In the genomic region with DNA sequence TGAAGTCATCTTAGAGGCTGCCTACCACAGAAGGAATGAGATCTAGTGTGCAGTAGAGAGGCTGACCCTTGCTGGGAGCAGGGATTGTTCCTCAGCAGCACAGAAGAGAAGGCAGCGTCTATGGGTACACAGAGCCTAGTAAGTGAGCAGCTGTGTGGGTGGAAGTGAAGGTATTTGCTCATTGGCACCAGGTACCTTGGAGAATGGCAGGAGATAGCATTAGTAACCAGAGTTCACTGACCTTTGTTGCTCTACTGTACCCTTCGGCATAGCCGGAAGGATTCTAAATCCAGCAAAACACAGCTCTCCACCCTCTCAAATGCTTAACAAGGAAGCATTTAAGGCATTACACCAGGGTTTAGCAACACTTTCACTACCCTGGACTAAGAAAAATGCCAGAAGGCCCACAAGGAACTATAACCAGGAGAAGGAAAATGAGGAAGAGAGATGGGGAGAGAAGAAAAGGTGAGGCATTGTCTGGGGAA, we compare ENCODE assay signal across 29 cellular contexts. TPM values are rescaled to one million over a fixed set of nuclear protein-coding genes. Genes with fewer than 3 reads are reported as not detected.
"Had no signal": no experiment of that assay in that cellular context is flagged by ENCODE, and none has a peak within 500 bp of the region (broad histone marks: within the 10 kb centered on the region; RNA-seq: fewer than 3 reads in every experiment).

No MANE protein-coding gene starts in this region.

- H3K9ac ChIP-seq: neural progenitor cell had no signal

- H3K27ac ChIP-seq: heart left ventricle, lower lobe of right lung, neural progenitor cell, ovary, prostate gland, sigmoid colon, spleen, tibial nerve, uterus had no signal

- H3K4me1 ChIP-seq: lower lobe of right lung, prostate gland, uterus had no signal

- H3K4me2 ChIP-seq: neural progenitor cell had no signal

- H3K4me3 ChIP-seq: heart left ventricle, lower lobe of right lung, neural progenitor cell, ovary, prostate gland, sigmoid colon, spleen, tibial nerve, uterus had no signal

- H3K36me3 Mint-ChIP-seq: stimulated activated memory B cell treated with anti-CD40 and anti-IgM and Interleukin-4, amounts not matched to agents 10 μg/mL and 1 μg/mL and 100 μg/mL, for 72 hours had no signal

- FAIRE-seq: islet of Langerhans, small intestine had no signal

- H3K4me3 Mint-ChIP-seq: immature natural killer cell; naive thymus-derived CD8-positive, alpha-beta T cell; nephron; neural progenitor cell; stimulated activated memory B cell treated with anti-CD40 and anti-IgM and Interleukin-4, amounts not matched to agents 10 μg/mL and 1 μg/mL and 100 μg/mL, for 72 hours; stimulated activated naive CD8-positive, alpha-beta T cell treated with anti-CD3 and anti-CD28 coated beads, Interleukin-15, amount 100 ng/mL, for 72 hours had no signal

- H2AFZ ChIP-seq: neural progenitor cell had no signal

- H3K27ac Mint-ChIP-seq: immature natural killer cell; nephron; neural progenitor cell; stimulated activated memory B cell treated with anti-CD40 and anti-IgM and Interleukin-4, amounts not matched to agents 10 μg/mL and 1 μg/mL and 100 μg/mL, for 72 hours; stimulated activated naive CD8-positive, alpha-beta T cell treated with anti-CD3 and anti-CD28 coated beads, Interleukin-15, amount 100 ng/mL, for 72 hours had no signal

- DNase-seq: heart left ventricle; hypothalamus; immature natural killer cell; left ventricle myocardium superior; lower lobe of right lung; mammary epithelial cell; mesenchymal stem cell; naive thymus-derived CD8-positive, alpha-beta T cell; ovary; posterior cingulate gyrus; retina; right cardiac atrium; sigmoid colon; small intestine; spleen; stimulated activated CD4-positive, alpha-beta T cell treated with anti-CD3 and anti-CD28 coated beads, Interleukin-4, amount 100 ng/mL, for 24 hours; stimulated activated naive CD4-positive, alpha-beta T cell treated with Interleukin-2 at 50 U/mL for 16 hours; stimulated activated naive CD8-positive, alpha-beta T cell treated with anti-CD3 and anti-CD28 coated beads, Interleukin-15, amount 100 ng/mL, for 72 hours; substantia nigra; uterus had no signal

- H3K9me3 ChIP-seq: heart left ventricle, lower lobe of right lung, ovary, prostate gland, spleen, tibial nerve, uterus had no signal

- ATAC-seq: heart left ventricle; left ventricle myocardium superior; lower lobe of right lung; naive thymus-derived CD8-positive, alpha-beta T cell; right cardiac atrium; stimulated activated memory B cell treated with anti-CD40 and anti-IgM and Interleukin-4, amounts not matched to agents 10 μg/mL and 1 μg/mL and 100 μg/mL, for 72 hours; stimulated activated naive CD8-positive, alpha-beta T cell treated with anti-CD3 and anti-CD28 coated beads, Interleukin-15, amount 100 ng/mL, for 72 hours had no signal

- H3K4me1 Mint-ChIP-seq: immature natural killer cell; stimulated activated memory B cell treated with anti-CD40 and anti-IgM and Interleukin-4, amounts not matched to agents 10 μg/mL and 1 μg/mL and 100 μg/mL, for 72 hours; stimulated activated naive CD8-positive, alpha-beta T cell treated with anti-CD3 and anti-CD28 coated beads, Interleukin-15, amount 100 ng/mL, for 72 hours had no signal

- H3K36me3 ChIP-seq: heart left ventricle, lower lobe of right lung, neural progenitor cell, ovary, prostate gland, sigmoid colon, spleen, tibial nerve, uterus had no signal

- H3K9me3 Mint-ChIP-seq: stimulated activated naive CD8-positive, alpha-beta T cell treated with anti-CD3 and anti-CD28 coated beads, Interleukin-15, amount 100 ng/mL, for 72 hours had no signal

RNA-seq across cellular contexts. Expression of a gene that starts 12.3 kb away (rescaled TPM):
- total RNA-seq: heart left ventricle; kidney epithelial cell; left ventricle myocardium superior; mammary epithelial cell; naive thymus-derived CD8-positive, alpha-beta T cell; omental fat pad; ovary; right cardiac atrium; sigmoid colon; spleen; tibial nerve; ureter had no signal
- polyA plus RNA-seq: heart left ventricle; immature natural killer cell; mammary epithelial cell; naive thymus-derived CD8-positive, alpha-beta T cell; right cardiac atrium; small intestine; spleen had no signal
